ENCODE assay signal across 3 cellular contexts in the genomic region with DNA sequence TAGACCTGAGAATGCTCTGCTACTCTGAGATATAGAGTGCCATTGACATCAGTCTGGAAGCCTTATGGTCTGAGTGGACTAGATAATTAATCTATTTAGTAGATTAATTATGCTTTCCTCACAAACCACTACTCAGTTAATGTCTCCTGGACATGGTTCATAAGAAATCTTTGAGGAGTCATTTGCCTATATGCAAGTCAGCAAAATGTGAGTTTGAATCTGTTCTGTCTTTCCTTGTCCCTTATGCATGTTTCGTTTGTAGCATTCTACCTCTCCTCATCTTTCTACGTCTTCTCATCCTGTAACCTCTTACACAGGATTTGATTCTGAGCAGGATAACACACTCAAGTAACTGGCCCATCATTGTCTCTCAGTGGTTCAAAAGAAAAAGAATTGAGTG.
TF ChIP-seq lines count a peak whose summit lies in the region.

No MANE protein-coding gene starts in this region.

TF ChIP-seq in HepG2, 621 proteins besides CTCF, POLR2A, EP300 and RAD21:
- TF ChIP-seq RARG (CRISPR knock-in tag; IDR thresholded peaks at IDR 0.05; ENCODE audit: low read depth) (no peak), MAFK (conservative IDR thresholded peaks at IDR 0.05 in 1 of 2, IDR thresholded peaks at IDR 0.05 in 1 of 2; ENCODE audit: low read length in 2 of 2) (peak; percentile 80 to 84), ZNF598 (CRISPR knock-in tag; IDR thresholded peaks at IDR 0.05; ENCODE audit: borderline replicate concordance) (no peak), RXRA (CRISPR knock-in tag; IDR thresholded peaks at IDR 0.05) (no peak), MAFF (IDR thresholded peaks at IDR 0.05; ENCODE audit: low read depth, low read length) (peak; percentile 84), ZBTB42 (CRISPR knock-in tag; IDR thresholded peaks at IDR 0.05) (no peak), YY1 (IDR thresholded peaks at IDR 0.05; ENCODE audit: insufficient read depth, insufficient replicate concordance, low read depth, low read length) (no peak)
- TF ChIP-seq, protein P1, sequence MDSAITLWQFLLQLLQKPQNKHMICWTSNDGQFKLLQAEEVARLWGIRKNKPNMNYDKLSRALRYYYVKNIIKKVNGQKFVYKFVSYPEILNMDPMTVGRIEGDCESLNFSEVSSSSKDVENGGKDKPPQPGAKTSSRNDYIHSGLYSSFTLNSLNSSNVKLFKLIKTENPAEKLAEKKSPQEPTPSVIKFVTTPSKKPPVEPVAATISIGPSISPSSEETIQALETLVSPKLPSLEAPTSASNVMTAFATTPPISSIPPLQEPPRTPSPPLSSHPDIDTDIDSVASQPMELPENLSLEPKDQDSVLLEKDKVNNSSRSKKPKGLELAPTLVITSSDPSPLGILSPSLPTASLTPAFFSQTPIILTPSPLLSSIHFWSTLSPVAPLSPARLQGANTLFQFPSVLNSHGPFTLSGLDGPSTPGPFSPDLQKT (CRISPR knock-in tag; IDR thresholded peaks at IDR 0.05; ENCODE audit: borderline replicate concordance): no peak
- TF ChIP-seq, protein P2, sequence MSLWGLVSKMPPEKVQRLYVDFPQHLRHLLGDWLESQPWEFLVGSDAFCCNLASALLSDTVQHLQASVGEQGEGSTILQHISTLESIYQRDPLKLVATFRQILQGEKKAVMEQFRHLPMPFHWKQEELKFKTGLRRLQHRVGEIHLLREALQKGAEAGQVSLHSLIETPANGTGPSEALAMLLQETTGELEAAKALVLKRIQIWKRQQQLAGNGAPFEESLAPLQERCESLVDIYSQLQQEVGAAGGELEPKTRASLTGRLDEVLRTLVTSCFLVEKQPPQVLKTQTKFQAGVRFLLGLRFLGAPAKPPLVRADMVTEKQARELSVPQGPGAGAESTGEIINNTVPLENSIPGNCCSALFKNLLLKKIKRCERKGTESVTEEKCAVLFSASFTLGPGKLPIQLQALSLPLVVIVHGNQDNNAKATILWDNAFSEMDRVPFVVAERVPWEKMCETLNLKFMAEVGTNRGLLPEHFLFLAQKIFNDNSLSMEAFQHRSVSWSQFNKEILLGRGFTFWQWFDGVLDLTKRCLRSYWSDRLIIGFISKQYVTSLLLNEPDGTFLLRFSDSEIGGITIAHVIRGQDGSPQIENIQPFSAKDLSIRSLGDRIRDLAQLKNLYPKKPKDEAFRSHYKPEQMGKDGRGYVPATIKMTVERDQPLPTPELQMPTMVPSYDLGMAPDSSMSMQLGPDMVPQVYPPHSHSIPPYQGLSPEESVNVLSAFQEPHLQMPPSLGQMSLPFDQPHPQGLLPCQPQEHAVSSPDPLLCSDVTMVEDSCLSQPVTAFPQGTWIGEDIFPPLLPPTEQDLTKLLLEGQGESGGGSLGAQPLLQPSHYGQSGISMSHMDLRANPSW (CRISPR knock-in tag; IDR thresholded peaks at IDR 0.05; ENCODE audit: borderline replicate concordance): no peak
- TF ChIP-seq, protein P3, sequence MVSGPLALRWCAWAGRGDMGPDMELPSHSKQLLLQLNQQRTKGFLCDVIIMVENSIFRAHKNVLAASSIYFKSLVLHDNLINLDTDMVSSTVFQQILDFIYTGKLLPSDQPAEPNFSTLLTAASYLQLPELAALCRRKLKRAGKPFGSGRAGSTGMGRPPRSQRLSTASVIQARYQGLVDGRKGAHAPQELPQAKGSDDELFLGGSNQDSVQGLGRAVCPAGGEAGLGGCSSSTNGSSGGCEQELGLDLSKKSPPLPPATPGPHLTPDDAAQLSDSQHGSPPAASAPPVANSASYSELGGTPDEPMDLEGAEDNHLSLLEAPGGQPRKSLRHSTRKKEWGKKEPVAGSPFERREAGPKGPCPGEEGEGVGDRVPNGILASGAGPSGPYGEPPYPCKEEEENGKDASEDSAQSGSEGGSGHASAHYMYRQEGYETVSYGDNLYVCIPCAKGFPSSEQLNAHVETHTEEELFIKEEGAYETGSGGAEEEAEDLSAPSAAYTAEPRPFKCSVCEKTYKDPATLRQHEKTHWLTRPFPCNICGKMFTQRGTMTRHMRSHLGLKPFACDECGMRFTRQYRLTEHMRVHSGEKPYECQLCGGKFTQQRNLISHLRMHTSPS (CRISPR knock-in tag; IDR thresholded peaks at IDR 0.05; ENCODE audit: low read depth): no peak

TF ChIP-seq in IMR-90, 13 proteins besides CTCF, POLR2A, EP300 and RAD21:
- TF ChIP-seq, protein P4, sequence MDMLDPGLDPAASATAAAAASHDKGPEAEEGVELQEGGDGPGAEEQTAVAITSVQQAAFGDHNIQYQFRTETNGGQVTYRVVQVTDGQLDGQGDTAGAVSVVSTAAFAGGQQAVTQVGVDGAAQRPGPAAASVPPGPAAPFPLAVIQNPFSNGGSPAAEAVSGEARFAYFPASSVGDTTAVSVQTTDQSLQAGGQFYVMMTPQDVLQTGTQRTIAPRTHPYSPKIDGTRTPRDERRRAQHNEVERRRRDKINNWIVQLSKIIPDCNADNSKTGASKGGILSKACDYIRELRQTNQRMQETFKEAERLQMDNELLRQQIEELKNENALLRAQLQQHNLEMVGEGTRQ (IDR thresholded peaks at IDR 0.05; ENCODE audit: low read depth, low read length): no peak
- TF ChIP-seq MAFK (IDR thresholded peaks at IDR 0.05; ENCODE audit: low read depth, low read length): peak; percentile 64

TF ChIP-seq in K562, 482 proteins besides CTCF, POLR2A, EP300 and RAD21:
- TF ChIP-seq KLF1 (tag; IDR thresholded peaks at IDR 0.05): no peak
- TF ChIP-seq MAFG (tag; conservative IDR thresholded peaks at IDR 0.05): peak; percentile 50
- TF ChIP-seq ZNF316 (IDR thresholded peaks at IDR 0.05): peak; percentile 57
- TF ChIP-seq, protein P5, sequence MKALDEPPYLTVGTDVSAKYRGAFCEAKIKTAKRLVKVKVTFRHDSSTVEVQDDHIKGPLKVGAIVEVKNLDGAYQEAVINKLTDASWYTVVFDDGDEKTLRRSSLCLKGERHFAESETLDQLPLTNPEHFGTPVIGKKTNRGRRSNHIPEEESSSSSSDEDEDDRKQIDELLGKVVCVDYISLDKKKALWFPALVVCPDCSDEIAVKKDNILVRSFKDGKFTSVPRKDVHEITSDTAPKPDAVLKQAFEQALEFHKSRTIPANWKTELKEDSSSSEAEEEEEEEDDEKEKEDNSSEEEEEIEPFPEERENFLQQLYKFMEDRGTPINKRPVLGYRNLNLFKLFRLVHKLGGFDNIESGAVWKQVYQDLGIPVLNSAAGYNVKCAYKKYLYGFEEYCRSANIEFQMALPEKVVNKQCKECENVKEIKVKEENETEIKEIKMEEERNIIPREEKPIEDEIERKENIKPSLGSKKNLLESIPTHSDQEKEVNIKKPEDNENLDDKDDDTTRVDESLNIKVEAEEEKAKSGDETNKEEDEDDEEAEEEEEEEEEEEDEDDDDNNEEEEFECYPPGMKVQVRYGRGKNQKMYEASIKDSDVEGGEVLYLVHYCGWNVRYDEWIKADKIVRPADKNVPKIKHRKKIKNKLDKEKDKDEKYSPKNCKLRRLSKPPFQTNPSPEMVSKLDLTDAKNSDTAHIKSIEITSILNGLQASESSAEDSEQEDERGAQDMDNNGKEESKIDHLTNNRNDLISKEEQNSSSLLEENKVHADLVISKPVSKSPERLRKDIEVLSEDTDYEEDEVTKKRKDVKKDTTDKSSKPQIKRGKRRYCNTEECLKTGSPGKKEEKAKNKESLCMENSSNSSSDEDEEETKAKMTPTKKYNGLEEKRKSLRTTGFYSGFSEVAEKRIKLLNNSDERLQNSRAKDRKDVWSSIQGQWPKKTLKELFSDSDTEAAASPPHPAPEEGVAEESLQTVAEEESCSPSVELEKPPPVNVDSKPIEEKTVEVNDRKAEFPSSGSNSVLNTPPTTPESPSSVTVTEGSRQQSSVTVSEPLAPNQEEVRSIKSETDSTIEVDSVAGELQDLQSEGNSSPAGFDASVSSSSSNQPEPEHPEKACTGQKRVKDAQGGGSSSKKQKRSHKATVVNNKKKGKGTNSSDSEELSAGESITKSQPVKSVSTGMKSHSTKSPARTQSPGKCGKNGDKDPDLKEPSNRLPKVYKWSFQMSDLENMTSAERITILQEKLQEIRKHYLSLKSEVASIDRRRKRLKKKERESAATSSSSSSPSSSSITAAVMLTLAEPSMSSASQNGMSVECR (CRISPR knock-in tag; IDR thresholded peaks at IDR 0.05): no peak
- peak; percentile 55 for TF ChIP-seq MAFF (IDR thresholded peaks at IDR 0.05; ENCODE audit: low read length)
- TF ChIP-seq MAFK (IDR thresholded peaks at IDR 0.05; ENCODE audit: low read length): peak; percentile 35
- no peak for TF ChIP-seq TAF9B (IDR thresholded peaks at IDR 0.05; ENCODE audit: partially characterized antibody)
- TF ChIP-seq ZNF444 (CRISPR knock-in tag; IDR thresholded peaks at IDR 0.05): no peak
- TF ChIP-seq, protein P6, sequence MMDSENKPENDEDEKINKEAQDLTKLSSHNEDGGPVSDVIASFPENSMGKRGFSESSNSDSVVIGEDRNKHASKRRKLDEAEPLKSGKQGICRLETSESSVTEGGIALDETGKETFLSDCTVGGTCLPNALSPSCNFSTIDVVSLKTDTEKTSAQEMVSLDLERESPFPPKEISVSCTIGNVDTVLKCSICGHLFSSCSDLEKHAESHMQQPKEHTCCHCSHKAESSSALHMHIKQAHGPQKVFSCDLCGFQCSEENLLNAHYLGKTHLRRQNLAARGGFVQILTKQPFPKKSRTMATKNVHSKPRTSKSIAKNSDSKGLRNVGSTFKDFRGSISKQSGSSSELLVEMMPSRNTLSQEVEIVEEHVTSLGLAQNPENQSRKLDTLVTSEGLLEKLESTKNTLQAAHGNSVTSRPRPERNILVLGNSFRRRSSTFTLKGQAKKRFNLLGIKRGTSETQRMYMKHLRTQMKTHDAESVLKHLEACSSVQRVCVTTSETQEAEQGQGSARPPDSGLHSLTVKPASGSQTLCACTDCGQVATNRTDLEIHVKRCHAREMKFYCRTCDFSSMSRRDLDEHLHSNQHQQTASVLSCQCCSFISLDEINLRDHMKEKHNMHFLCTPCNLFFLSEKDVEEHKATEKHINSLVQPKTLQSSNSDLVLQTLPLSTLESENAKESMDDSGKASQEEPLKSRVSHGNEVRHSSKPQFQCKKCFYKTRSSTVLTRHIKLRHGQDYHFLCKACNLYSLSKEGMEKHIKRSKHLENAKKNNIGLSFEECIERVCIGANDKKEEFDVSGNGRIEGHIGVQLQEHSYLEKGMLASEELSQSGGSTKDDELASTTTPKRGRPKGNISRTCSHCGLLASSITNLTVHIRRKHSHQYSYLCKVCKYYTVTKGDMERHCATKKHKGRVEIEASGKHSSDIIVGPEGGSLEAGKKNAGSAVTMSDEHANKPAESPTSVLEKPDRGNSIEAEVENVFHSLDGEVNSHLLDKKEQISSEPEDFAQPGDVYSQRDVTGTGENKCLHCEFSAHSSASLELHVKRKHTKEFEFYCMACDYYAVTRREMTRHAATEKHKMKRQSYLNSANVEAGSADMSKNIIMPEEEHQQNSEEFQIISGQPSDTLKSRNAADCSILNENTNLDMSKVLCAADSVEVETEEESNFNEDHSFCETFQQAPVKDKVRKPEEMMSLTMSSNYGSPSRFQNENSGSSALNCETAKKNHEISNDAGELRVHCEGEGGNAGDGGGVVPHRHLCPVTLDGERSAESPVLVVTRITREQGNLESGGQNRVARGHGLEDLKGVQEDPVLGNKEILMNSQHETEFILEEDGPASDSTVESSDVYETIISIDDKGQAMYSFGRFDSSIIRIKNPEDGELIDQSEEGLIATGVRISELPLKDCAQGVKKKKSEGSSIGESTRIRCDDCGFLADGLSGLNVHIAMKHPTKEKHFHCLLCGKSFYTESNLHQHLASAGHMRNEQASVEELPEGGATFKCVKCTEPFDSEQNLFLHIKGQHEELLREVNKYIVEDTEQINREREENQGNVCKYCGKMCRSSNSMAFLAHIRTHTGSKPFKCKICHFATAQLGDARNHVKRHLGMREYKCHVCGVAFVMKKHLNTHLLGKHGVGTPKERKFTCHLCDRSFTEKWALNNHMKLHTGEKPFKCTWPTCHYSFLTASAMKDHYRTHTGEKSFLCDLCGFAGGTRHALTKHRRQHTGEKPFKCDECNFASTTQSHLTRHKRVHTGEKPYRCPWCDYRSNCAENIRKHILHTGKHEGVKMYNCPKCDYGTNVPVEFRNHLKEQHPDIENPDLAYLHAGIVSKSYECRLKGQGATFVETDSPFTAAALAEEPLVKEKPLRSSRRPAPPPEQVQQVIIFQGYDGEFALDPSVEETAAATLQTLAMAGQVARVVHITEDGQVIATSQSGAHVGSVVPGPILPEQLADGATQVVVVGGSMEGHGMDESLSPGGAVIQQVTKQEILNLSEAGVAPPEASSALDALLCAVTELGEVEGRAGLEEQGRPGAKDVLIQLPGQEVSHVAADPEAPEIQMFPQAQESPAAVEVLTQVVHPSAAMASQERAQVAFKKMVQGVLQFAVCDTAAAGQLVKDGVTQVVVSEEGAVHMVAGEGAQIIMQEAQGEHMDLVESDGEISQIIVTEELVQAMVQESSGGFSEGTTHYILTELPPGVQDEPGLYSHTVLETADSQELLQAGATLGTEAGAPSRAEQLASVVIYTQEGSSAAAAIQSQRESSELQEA (IDR thresholded peaks at IDR 0.05; ENCODE audit: low read depth): no peak
- TF ChIP-seq C11orf30 (IDR thresholded peaks at IDR 0.05; ENCODE audit: low read depth): peak; percentile 43; the same call in 1 of the 2 replicates
